ENCODE assay signal across 13 cellular contexts in genomic region chr4:175823015-175823741, GRCh38. TPM values are rescaled to one million over a fixed set of nuclear protein-coding genes. Genes with fewer than 3 reads are reported as not detected.
DNase-seq lines count a peak whose midpoint lies in the region; ATAC-seq, FAIRE-seq and TF ChIP-seq lines count a peak whose summit lies in the region.
"Had no signal": no experiment of that assay in that cellular context is flagged by ENCODE, and none has a peak within 500 bp of the region (broad histone marks: within the 10 kb centered on the region; RNA-seq: fewer than 3 reads in every experiment).

No MANE protein-coding gene starts in this region.

- TF ChIP-seq POLR2A in GM12891 (IDR thresholded peaks at IDR 0.05; ENCODE audit: low read depth, low read length): no peak

- H3K27me3 Mint-ChIP-seq in effector memory CD8-positive, alpha-beta T cell: no peaks in the 10 kb centered on the region
- H3K27me3 Mint-ChIP-seq: T-cell had no signal

- H3K36me3 Mint-ChIP-seq in effector memory CD8-positive, alpha-beta T cell (ENCODE audit: insufficient read depth): peaks cover 3% of the 10 kb centered on the region
- H3K36me3 Mint-ChIP-seq: activated naive CD4-positive, alpha-beta T cell treated with anti-CD3 and anti-CD28 coated beads, Interleukin-2, amount 50 U/mL, for 72 hours; T-cell had no signal

- ATAC-seq in GM19395 (IDR thresholded peaks at IDR 0.05; ENCODE audit: unreplicated experiment) (peak; percentile 95), HG02678 (IDR thresholded peaks at IDR 0.05; ENCODE audit: unreplicated experiment) (peak; percentile 88), HG03354 (IDR thresholded peaks at IDR 0.05; ENCODE audit: poor library complexity, severe bottlenecking, unreplicated experiment) (peak; percentile 92)
- no peak for ATAC-seq in effector memory CD8-positive, alpha-beta T cell (replicated peaks)
- ATAC-seq: activated naive CD4-positive, alpha-beta T cell treated with anti-CD3 and anti-CD28 coated beads, Interleukin-2, amount 50 U/mL, for 72 hours; T-cell had no signal

- H3K9me3 Mint-ChIP-seq in effector memory CD8-positive, alpha-beta T cell: no peaks in the 10 kb centered on the region
- H3K9me3 Mint-ChIP-seq: T-cell had no signal

- H3K4me1 Mint-ChIP-seq in effector memory CD8-positive, alpha-beta T cell (ENCODE audit: low read depth in 2 of 2): no peaks in the 10 kb centered on the region
- H3K4me1 Mint-ChIP-seq: T-cell had no signal

- H3K27ac Mint-ChIP-seq in effector memory CD8-positive, alpha-beta T cell: no peak overlapping the region
- H3K27ac Mint-ChIP-seq: activated naive CD4-positive, alpha-beta T cell treated with anti-CD3 and anti-CD28 coated beads, Interleukin-2, amount 50 U/mL, for 72 hours; T-cell had no signal

- no peak overlapping the region for H3K4me3 Mint-ChIP-seq in effector memory CD8-positive, alpha-beta T cell
- H3K4me3 Mint-ChIP-seq: T-cell had no signal

- peak; percentile 26 for FAIRE-seq in GM12891 (lab: Jason Lieb, UNC)

- no peak for DNase-seq in GM12891 (ENCODE audit: insufficient read length, low spot score)
- no peak for DNase-seq in effector CD4-positive, alpha-beta T cell
- no peak for DNase-seq in effector memory CD8-positive, alpha-beta T cell
- DNase-seq in medulla oblongata (ENCODE audit: extremely low spot score): no peak
- DNase-seq in NCI-H187 treated with DMSO at 0.1 percent for 48 hours (lab: John Stamatoyannopoulos, UW): no peak
- DNase-seq: activated CD4-positive, alpha-beta T cell treated with anti-CD3 and anti-CD28 coated beads, Interleukin-2, amount 50 U/mL, for 1 hour; Calu3; NCI-H1417 treated with DMSO at 0.1 percent for 48 hours; T-cell had no signal

TF ChIP-seq in GM12891, 5 proteins besides CTCF, POLR2A, EP300 and RAD21:
- peak; percentile 97 for TF ChIP-seq SPI1 (IDR thresholded peaks at IDR 0.05; ENCODE audit: low read depth, low read length)
- no peak for TF ChIP-seq POU2F2 (IDR thresholded peaks at IDR 0.05; ENCODE audit: low read depth, low read length)

RNA-seq across cellular contexts. Expression of gene GPM6A, which starts 11.1 kb away (rescaled TPM):
- 0.27 TPM for polyA plus RNA-seq in GM12891 (2012; ENCODE audit: low read depth, missing spikeins)
